ENCODE assay signal across 13 cellular contexts in genomic region chr14:25041898-25042297, GRCh38. TPM values are rescaled to one million over a fixed set of nuclear protein-coding genes. Genes with fewer than 3 reads are reported as not detected.
DNase-seq lines count a peak whose midpoint lies in the region; ATAC-seq and TF ChIP-seq lines count a peak whose summit lies in the region.
"Had no signal": no experiment of that assay in that cellular context is flagged by ENCODE, and none has a peak within 500 bp of the region (broad histone marks: within the 10 kb centered on the region; RNA-seq: fewer than 3 reads in every experiment).

No MANE protein-coding gene starts in this region.

- no peak overlapping the region for H3K4me3 ChIP-seq in mesenchymal stem cell (ENCODE audit: insufficient read depth in 1 of 2, low read depth in 1 of 2, low read length in 2 of 2)
- no peak overlapping the region for H3K4me3 ChIP-seq in CD8-positive, alpha-beta T cell (ENCODE audit: low read depth, low read length)
- H3K4me3 ChIP-seq: SJSA1 had no signal

- no peak overlapping the region for H3K4me3 Mint-ChIP-seq in naive thymus-derived CD8-positive, alpha-beta T cell
- H3K4me3 Mint-ChIP-seq in CD8-positive, alpha-beta T cell, result no peak overlapping the region
- H3K4me3 Mint-ChIP-seq in activated T-cell treated with anti-CD3 and anti-CD28 coated beads, Interleukin-2, amount 50 U/mL, for 72 hours, result no peak overlapping the region

- no peak overlapping the region for H2BK12ac ChIP-seq in mesenchymal stem cell (ENCODE audit: low read length in 2 of 2)

- no peak overlapping the region for H2AFZ ChIP-seq in mesenchymal stem cell (ENCODE audit: low read depth, low read length)

- no peak overlapping the region for H2AK5ac ChIP-seq in mesenchymal stem cell (ENCODE audit: low read length, severe bottlenecking)

- H2BK120ac ChIP-seq in mesenchymal stem cell (ENCODE audit: low read depth, low read length), result no peak overlapping the region

- no peak overlapping the region for H3K23ac ChIP-seq in mesenchymal stem cell (ENCODE audit: low read length in 2 of 2)

- no peak overlapping the region for H3K27ac Mint-ChIP-seq in naive thymus-derived CD8-positive, alpha-beta T cell
- H3K27ac Mint-ChIP-seq in CD8-positive, alpha-beta T cell, result no peak overlapping the region
- no peak overlapping the region for H3K27ac Mint-ChIP-seq in activated T-cell treated with anti-CD3 and anti-CD28 coated beads, Interleukin-2, amount 50 U/mL, for 72 hours

- H4K8ac ChIP-seq in mesenchymal stem cell (ENCODE audit: low read length), result no peak overlapping the region

- H2BK5ac ChIP-seq in mesenchymal stem cell (ENCODE audit: low read depth, low read length, poor library complexity, severe bottlenecking), result no peak overlapping the region

- peaks cover 7 to 24% (median 18%) of the 10 kb centered on the region in 5 donors for H3K27me3 Mint-ChIP-seq in naive thymus-derived CD8-positive, alpha-beta T cell
- H3K27me3 Mint-ChIP-seq in CD8-positive, alpha-beta T cell (ENCODE audit: low read depth), result peaks cover 17% of the 10 kb centered on the region
- H3K27me3 Mint-ChIP-seq in activated T-cell treated with anti-CD3 and anti-CD28 coated beads, Interleukin-2, amount 50 U/mL, for 72 hours (ENCODE audit: low read depth), result peaks cover under 1% of the 10 kb centered on the region

- no peak overlapping the region for H3K4me2 ChIP-seq in mesenchymal stem cell (ENCODE audit: low read length, poor library complexity, severe bottlenecking)

- no peaks in the 10 kb centered on the region for H3K9me3 ChIP-seq in mesenchymal stem cell (ENCODE audit: control insufficient read depth, low read length)
- H3K9me3 ChIP-seq in CD8-positive, alpha-beta T cell (ENCODE audit: low read length), result no peaks in the 10 kb centered on the region
- H3K9me3 ChIP-seq: SJSA1 had no signal

- CTCF ChIA-PET in CD8-positive, alpha-beta T cell (lab: Charles Lee), result no interaction called here

- WGBS in mesenchymal stem cell, result 35% methylated on average over 2 of the region's 2 CpGs

- H3K14ac ChIP-seq in mesenchymal stem cell (ENCODE audit: low read length in 2 of 2), result no peak overlapping the region

- H3K79me1 ChIP-seq in mesenchymal stem cell (replicated peaks; ENCODE audit: low read length, poor library complexity, severe bottlenecking), result no peaks in the 10 kb centered on the region

- ATAC-seq in naive thymus-derived CD8-positive, alpha-beta T cell, result no peak
- ATAC-seq in CD8-positive, alpha-beta T cell, result no peak
- no peak for ATAC-seq in activated T-cell treated with anti-CD3 and anti-CD28 coated beads, Interleukin-2, amount 50 U/mL, for 72 hours (replicated peaks in 1 of 2)
- ATAC-seq in GM21528 (IDR thresholded peaks at IDR 0.05; ENCODE audit: low FRiP score, unreplicated experiment), result no peak

- H3K4me1 ChIP-seq in mesenchymal stem cell (ENCODE audit: control insufficient read depth, insufficient read depth, low read depth, low read length), result no peaks in the 10 kb centered on the region
- H3K4me1 ChIP-seq in CD8-positive, alpha-beta T cell (ENCODE audit: insufficient read depth, low read length), result no peaks in the 10 kb centered on the region
- H3K4me1 ChIP-seq: SJSA1 had no signal

- H3K27ac ChIP-seq in mesenchymal stem cell (ENCODE audit: low read length, poor library complexity, severe bottlenecking), result no peak overlapping the region
- H3K27ac ChIP-seq in CD8-positive, alpha-beta T cell (ENCODE audit: low read depth, low read length), result no peak overlapping the region
- H3K27ac ChIP-seq: SJSA1 had no signal

- intact Hi-C loops in CD8-positive, alpha-beta T cell (cut with DNase I, micrococcal nuclease), result no loop called here

- no peak overlapping the region for H4K91ac ChIP-seq in mesenchymal stem cell (ENCODE audit: low read length)

- H3K9ac ChIP-seq in mesenchymal stem cell (ENCODE audit: low read length), result no peak overlapping the region

- POLR2A ChIA-PET in naive thymus-derived CD8-positive, alpha-beta T cell (lab: Charles Lee), result no interaction called here
- POLR2A ChIA-PET in CD8-positive, alpha-beta T cell (lab: Charles Lee), result no interaction called here

- DNase-seq in DMS79 treated with DMSO at 0.1 percent for 48 hours (lab: John Stamatoyannopoulos, UW) (peak; percentile 100), NCI-H187 (lab: John Stamatoyannopoulos, UW) (peak; percentile 29 to 57), NCI-H774 (lab: John Stamatoyannopoulos, UW) (peak; percentile 89), mesenchymal stem cell (no peak)
- DNase-seq in naive thymus-derived CD8-positive, alpha-beta T cell, result no peak
- DNase-seq in CD8-positive, alpha-beta T cell, result no peak
- DNase-seq in activated T-cell treated with anti-CD3 and anti-CD28 coated beads, Interleukin-2, amount 50 U/mL, for 72 hours, result no peak
- DNase-seq: activated T-cell treated with anti-CD3 and anti-CD28 coated beads, Interleukin-2, amount 50 U/mL, for 48 hours; effector CD8-positive, alpha-beta T cell; GDM1; stimulated activated naive CD4-positive, alpha-beta T cell treated with Interleukin-2 at 50 U/mL for 16 hours had no signal

- peak overlapping the region; percentile 41 for H2BK15ac ChIP-seq in mesenchymal stem cell (ENCODE audit: low read depth, poor library complexity, severe bottlenecking)

- H3K4ac ChIP-seq in mesenchymal stem cell (ENCODE audit: low read depth in 1 of 2, low read length in 2 of 2), result no peak overlapping the region

- no peaks in the 10 kb centered on the region for H3K36me3 Mint-ChIP-seq in naive thymus-derived CD8-positive, alpha-beta T cell
- H3K36me3 Mint-ChIP-seq in CD8-positive, alpha-beta T cell, result no peaks in the 10 kb centered on the region
- no peaks in the 10 kb centered on the region for H3K36me3 Mint-ChIP-seq in activated T-cell treated with anti-CD3 and anti-CD28 coated beads, Interleukin-2, amount 50 U/mL, for 72 hours (ENCODE audit: insufficient read depth in 2 of 2)

- TF ChIP-seq CTCF in CD8-positive, alpha-beta T cell (IDR thresholded peaks at IDR 0.05), result no peak

- no peaks in the 10 kb centered on the region for H3K36me3 ChIP-seq in mesenchymal stem cell (ENCODE audit: control insufficient read depth in 1 of 2, insufficient read depth in 2 of 2, low read depth in 1 of 2, low read length in 2 of 2)
- no peaks in the 10 kb centered on the region for H3K36me3 ChIP-seq in CD8-positive, alpha-beta T cell (ENCODE audit: insufficient read depth, low read length)
- H3K36me3 ChIP-seq: SJSA1 had no signal

- H3K27me3 ChIP-seq in mesenchymal stem cell (ENCODE audit: control insufficient read depth in 1 of 2, insufficient read depth in 1 of 2, low read length in 2 of 2), result no peaks in the 10 kb centered on the region
- H3K27me3 ChIP-seq in CD8-positive, alpha-beta T cell (ENCODE audit: insufficient read depth, low read length), result no peaks in the 10 kb centered on the region

- H3K4me1 Mint-ChIP-seq in naive thymus-derived CD8-positive, alpha-beta T cell, result no peaks in the 10 kb centered on the region
- no peaks in the 10 kb centered on the region for H3K4me1 Mint-ChIP-seq in CD8-positive, alpha-beta T cell (ENCODE audit: low read depth)
- no peaks in the 10 kb centered on the region for H3K4me1 Mint-ChIP-seq in activated T-cell treated with anti-CD3 and anti-CD28 coated beads, Interleukin-2, amount 50 U/mL, for 72 hours (ENCODE audit: low read depth)

- no peak overlapping the region for H3K18ac ChIP-seq in mesenchymal stem cell (ENCODE audit: low read depth in 1 of 2, low read length in 2 of 2)

- H3K9me3 Mint-ChIP-seq in naive thymus-derived CD8-positive, alpha-beta T cell, result peaks cover 0 to 13% (median 6%) of the 10 kb centered on the region in 9 donors
- peaks cover 4% of the 10 kb centered on the region for H3K9me3 Mint-ChIP-seq in CD8-positive, alpha-beta T cell
- H3K9me3 Mint-ChIP-seq in activated T-cell treated with anti-CD3 and anti-CD28 coated beads, Interleukin-2, amount 50 U/mL, for 72 hours, result no peaks in the 10 kb centered on the region

RNA-seq across cellular contexts. Expression of gene STXBP6, which starts 8.0 kb away (rescaled TPM):
- 9.7 TPM for polyA plus RNA-seq in mesenchymal stem cell (2013, experiment 1 of 2)
- 11.0 TPM for polyA plus RNA-seq in mesenchymal stem cell (2013, experiment 2 of 2)
- total RNA-seq in naive thymus-derived CD8-positive, alpha-beta T cell, result not detected
- under 1 TPM in 1 of 3 donors, not detected in 2; 0.61 TPM for polyA plus RNA-seq in naive thymus-derived CD8-positive, alpha-beta T cell
- not detected for total RNA-seq in CD8-positive, alpha-beta T cell
- total RNA-seq in activated T-cell treated with anti-CD3 and anti-CD28 coated beads, Interleukin-2, amount 50 U/mL, for 72 hours, result not detected

Comparison
In these comparisons a context has a peak if more than half of its experiments do, and no peak if none do; other contexts are left out.
1. DNase-seq: peak in DMS79 treated with DMSO at 0.1 percent for 48 hours (single experiment), NCI-H187 (2 of 2) and NCI-H774 (single experiment); none in mesenchymal stem cell (single experiment), naive thymus-derived CD8-positive, alpha-beta T cell (0 of 10), CD8-positive, alpha-beta T cell (0 of 7) and activated T-cell treated with anti-CD3 and anti-CD28 coated beads, Interleukin-2, amount 50 U/mL, for 72 hours (0 of 2).